1 cellular context compared by ENCODE assay signal in genomic region chr1:240136402-240136801, GRCh38.
TF ChIP-seq lines count a peak whose summit lies in the region.

No MANE protein-coding gene starts in this region.

TF ChIP-seq in SK-N-SH, 30 proteins besides CTCF, POLR2A, EP300 and RAD21 (continued from another document):
- TF ChIP-seq USF1 (IDR thresholded peaks at IDR 0.05; ENCODE audit: borderline replicate concordance, low read depth) = no peak
- peak; percentile 83; the same call in 1 of the 2 replicates for TF ChIP-seq FOSL2 (IDR thresholded peaks at IDR 0.05; ENCODE audit: borderline replicate concordance, low read depth)
- TF ChIP-seq MEF2A (IDR thresholded peaks at IDR 0.05; ENCODE audit: borderline replicate concordance, low read depth) = no peak
- TF ChIP-seq YY1 (IDR thresholded peaks at IDR 0.05; ENCODE audit: low read depth) = no peak
- TF ChIP-seq MXI1 (IDR thresholded peaks at IDR 0.05; ENCODE audit: low read depth, low read length) = no peak
- TF ChIP-seq USF2 (IDR thresholded peaks at IDR 0.05; ENCODE audit: borderline replicate concordance, low read depth, low read length) = no peak
- TF ChIP-seq NFIC (IDR thresholded peaks at IDR 0.05; ENCODE audit: borderline replicate concordance) = peak; percentile 62; the same call in 1 of the 2 replicates
- TF ChIP-seq JUND (IDR thresholded peaks at IDR 0.05) = peak; percentile 71
- TF ChIP-seq RCOR1 (IDR thresholded peaks at IDR 0.05; ENCODE audit: low read length) = no peak
- TF ChIP-seq REST (IDR thresholded peaks at IDR 0.05; ENCODE audit: low read depth, low read length) = no peak
- TF ChIP-seq PBX3 (IDR thresholded peaks at IDR 0.05) = peak; percentile 88
- TF ChIP-seq, protein P1, sequence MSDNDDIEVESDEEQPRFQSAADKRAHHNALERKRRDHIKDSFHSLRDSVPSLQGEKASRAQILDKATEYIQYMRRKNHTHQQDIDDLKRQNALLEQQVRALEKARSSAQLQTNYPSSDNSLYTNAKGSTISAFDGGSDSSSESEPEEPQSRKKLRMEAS (IDR thresholded peaks at IDR 0.05; ENCODE audit: low read depth) = no peak
- no peak for TF ChIP-seq NRF1 (IDR thresholded peaks at IDR 0.05; ENCODE audit: low read depth, low read length)
- no peak for TF ChIP-seq FOXJ3 (CRISPR knock-in tag; IDR thresholded peaks at IDR 0.05)
TF ChIP-seq in SK-N-SH: peak in this region for 6.
